2 cellular contexts compared by ENCODE assay signal in genomic region chr1:33001282-33001681, GRCh38.
TF ChIP-seq lines count a peak whose summit lies in the region.

No MANE protein-coding gene starts in this region.

TF ChIP-seq in SK-N-SH, 30 proteins besides CTCF, POLR2A, EP300 and RAD21:
- no peak for TF ChIP-seq SIN3A (IDR thresholded peaks at IDR 0.05; ENCODE audit: borderline replicate concordance, low read depth, low read length)
- no peak for TF ChIP-seq FOSL2 (IDR thresholded peaks at IDR 0.05; ENCODE audit: borderline replicate concordance, low read depth)
- TF ChIP-seq MEF2A (IDR thresholded peaks at IDR 0.05; ENCODE audit: borderline replicate concordance, low read depth) = no peak
- TF ChIP-seq, protein P1, sequence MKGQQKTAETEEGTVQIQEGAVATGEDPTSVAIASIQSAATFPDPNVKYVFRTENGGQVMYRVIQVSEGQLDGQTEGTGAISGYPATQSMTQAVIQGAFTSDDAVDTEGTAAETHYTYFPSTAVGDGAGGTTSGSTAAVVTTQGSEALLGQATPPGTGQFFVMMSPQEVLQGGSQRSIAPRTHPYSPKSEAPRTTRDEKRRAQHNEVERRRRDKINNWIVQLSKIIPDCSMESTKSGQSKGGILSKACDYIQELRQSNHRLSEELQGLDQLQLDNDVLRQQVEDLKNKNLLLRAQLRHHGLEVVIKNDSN (IDR thresholded peaks at IDR 0.05; ENCODE audit: borderline replicate concordance, low read depth) = no peak

TF ChIP-seq in SK-N-SH treated with all-trans-retinoic acid at 6 μM for 48 hours, 23 proteins besides CTCF, POLR2A, EP300 and RAD21 (continued from another document):
- TF ChIP-seq CSRNP3 (CRISPR knock-in tag; IDR thresholded peaks at IDR 0.05) (no peak), BACH2 (CRISPR knock-in tag; IDR thresholded peaks at IDR 0.05; ENCODE audit: borderline replicate concordance) (no peak), OSR1 (CRISPR knock-in tag; IDR thresholded peaks at IDR 0.05) (no peak), ESRRG (CRISPR knock-in tag; IDR thresholded peaks at IDR 0.05) (no peak), ZC3H10 (CRISPR knock-in tag; IDR thresholded peaks at IDR 0.05) (no peak), ZNF70 (CRISPR knock-in tag; IDR thresholded peaks at IDR 0.05) (no peak), PPARA (CRISPR knock-in tag; IDR thresholded peaks at IDR 0.05; ENCODE audit: borderline replicate concordance) (no peak), TOX (CRISPR knock-in tag; IDR thresholded peaks at IDR 0.05; ENCODE audit: borderline replicate concordance) (no peak), ZFP30 (CRISPR knock-in tag; IDR thresholded peaks at IDR 0.05) (no peak), ZNF8 (CRISPR knock-in tag; IDR thresholded peaks at IDR 0.05) (no peak), PATZ1 (CRISPR knock-in tag; IDR thresholded peaks at IDR 0.05; ENCODE audit: borderline replicate concordance) (no peak)
- TF ChIP-seq, protein P2, sequence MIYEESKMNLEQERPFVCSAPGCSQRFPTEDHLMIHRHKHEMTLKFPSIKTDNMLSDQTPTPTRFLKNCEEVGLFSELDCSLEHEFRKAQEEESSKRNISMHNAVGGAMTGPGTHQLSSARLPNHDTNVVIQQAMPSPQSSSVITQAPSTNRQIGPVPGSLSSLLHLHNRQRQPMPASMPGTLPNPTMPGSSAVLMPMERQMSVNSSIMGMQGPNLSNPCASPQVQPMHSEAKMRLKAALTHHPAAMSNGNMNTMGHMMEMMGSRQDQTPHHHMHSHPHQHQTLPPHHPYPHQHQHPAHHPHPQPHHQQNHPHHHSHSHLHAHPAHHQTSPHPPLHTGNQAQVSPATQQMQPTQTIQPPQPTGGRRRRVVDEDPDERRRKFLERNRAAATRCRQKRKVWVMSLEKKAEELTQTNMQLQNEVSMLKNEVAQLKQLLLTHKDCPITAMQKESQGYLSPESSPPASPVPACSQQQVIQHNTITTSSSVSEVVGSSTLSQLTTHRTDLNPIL (CRISPR knock-in tag; IDR thresholded peaks at IDR 0.05; ENCODE audit: low read depth) = no peak
